1 cellular context compared by ENCODE assay signal in the genomic region with DNA sequence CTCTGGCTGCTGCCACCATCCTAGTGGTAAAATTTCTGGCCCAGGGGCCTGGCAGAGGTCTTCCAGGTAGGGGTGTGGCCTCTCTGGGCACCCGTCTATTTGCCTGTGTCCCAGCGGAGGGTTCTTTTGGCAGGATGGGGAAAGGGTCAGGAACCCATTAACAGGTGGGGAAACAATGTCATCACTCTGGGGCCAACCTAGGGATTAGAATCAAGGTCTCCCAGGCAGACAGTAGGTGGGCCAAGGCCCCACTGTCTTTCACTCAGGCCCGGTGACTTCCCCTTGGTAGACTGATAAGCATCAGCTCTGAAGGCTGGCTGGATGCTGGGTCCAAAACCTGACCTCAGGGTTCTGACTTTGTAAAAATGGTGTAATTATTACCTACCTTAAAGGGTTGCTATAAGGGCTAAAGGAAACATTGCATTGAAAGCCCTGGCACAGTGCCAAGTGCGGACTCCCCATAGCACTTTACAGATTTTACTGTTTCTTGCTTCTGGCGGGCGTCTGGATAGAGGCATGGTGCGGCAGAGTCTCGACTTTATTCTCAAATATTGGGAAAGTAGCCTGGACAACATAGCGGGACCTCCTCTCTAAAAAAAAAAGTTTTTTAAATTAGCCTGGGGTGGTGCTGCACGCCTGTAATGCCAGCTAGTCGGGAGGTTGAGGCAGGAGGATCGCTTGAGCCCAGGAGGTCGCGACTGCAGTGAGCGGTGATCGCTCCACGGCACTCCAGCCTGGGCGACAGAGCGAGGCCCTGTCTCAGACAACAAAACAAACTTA.
TF ChIP-seq lines count a peak whose summit lies in the region.

No MANE protein-coding gene starts in this region.

TF ChIP-seq in HepG2, 621 proteins besides CTCF, POLR2A, EP300 and RAD21 (continued from another document and continues in another):
- TF ChIP-seq, protein P1, sequence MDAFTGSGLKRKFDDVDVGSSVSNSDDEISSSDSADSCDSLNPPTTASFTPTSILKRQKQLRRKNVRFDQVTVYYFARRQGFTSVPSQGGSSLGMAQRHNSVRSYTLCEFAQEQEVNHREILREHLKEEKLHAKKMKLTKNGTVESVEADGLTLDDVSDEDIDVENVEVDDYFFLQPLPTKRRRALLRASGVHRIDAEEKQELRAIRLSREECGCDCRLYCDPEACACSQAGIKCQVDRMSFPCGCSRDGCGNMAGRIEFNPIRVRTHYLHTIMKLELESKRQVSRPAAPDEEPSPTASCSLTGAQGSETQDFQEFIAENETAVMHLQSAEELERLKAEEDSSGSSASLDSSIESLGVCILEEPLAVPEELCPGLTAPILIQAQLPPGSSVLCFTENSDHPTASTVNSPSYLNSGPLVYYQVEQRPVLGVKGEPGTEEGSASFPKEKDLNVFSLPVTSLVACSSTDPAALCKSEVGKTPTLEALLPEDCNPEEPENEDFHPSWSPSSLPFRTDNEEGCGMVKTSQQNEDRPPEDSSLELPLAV (CRISPR knock-in tag; conservative IDR thresholded peaks at IDR 0.05; ENCODE audit: low read depth): no peak
- TF ChIP-seq GLI4 (CRISPR knock-in tag; IDR thresholded peaks at IDR 0.05; ENCODE audit: borderline replicate concordance): no peak
- TF ChIP-seq ZNF251 (CRISPR knock-in tag; IDR thresholded peaks at IDR 0.05): no peak
- TF ChIP-seq FOXP1 (IDR thresholded peaks at IDR 0.05): no peak
- no peak for TF ChIP-seq FOXP1 (CRISPR knock-in tag; IDR thresholded peaks at IDR 0.05)
- TF ChIP-seq MEIS1 (CRISPR knock-in tag; IDR thresholded peaks at IDR 0.05; ENCODE audit: borderline replicate concordance): peak; percentile 78; the same call in 1 of the 2 replicates
- TF ChIP-seq, protein P2, sequence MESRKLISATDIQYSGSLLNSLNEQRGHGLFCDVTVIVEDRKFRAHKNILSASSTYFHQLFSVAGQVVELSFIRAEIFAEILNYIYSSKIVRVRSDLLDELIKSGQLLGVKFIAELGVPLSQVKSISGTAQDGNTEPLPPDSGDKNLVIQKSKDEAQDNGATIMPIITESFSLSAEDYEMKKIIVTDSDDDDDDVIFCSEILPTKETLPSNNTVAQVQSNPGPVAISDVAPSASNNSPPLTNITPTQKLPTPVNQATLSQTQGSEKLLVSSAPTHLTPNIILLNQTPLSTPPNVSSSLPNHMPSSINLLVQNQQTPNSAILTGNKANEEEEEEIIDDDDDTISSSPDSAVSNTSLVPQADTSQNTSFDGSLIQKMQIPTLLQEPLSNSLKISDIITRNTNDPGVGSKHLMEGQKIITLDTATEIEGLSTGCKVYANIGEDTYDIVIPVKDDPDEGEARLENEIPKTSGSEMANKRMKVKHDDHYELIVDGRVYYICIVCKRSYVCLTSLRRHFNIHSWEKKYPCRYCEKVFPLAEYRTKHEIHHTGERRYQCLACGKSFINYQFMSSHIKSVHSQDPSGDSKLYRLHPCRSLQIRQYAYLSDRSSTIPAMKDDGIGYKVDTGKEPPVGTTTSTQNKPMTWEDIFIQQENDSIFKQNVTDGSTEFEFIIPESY (CRISPR knock-in tag; IDR thresholded peaks at IDR 0.05): no peak
- TF ChIP-seq ZBTB21 (CRISPR knock-in tag; IDR thresholded peaks at IDR 0.05): 0 out of 2 replicates have a peak, but pooled peaks have one; percentile 24
- TF ChIP-seq, protein P3, sequence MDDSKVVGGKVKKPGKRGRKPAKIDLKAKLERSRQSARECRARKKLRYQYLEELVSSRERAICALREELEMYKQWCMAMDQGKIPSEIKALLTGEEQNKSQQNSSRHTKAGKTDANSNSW (CRISPR knock-in tag; IDR thresholded peaks at IDR 0.05; ENCODE audit: borderline replicate concordance): no peak
- TF ChIP-seq, protein P4, sequence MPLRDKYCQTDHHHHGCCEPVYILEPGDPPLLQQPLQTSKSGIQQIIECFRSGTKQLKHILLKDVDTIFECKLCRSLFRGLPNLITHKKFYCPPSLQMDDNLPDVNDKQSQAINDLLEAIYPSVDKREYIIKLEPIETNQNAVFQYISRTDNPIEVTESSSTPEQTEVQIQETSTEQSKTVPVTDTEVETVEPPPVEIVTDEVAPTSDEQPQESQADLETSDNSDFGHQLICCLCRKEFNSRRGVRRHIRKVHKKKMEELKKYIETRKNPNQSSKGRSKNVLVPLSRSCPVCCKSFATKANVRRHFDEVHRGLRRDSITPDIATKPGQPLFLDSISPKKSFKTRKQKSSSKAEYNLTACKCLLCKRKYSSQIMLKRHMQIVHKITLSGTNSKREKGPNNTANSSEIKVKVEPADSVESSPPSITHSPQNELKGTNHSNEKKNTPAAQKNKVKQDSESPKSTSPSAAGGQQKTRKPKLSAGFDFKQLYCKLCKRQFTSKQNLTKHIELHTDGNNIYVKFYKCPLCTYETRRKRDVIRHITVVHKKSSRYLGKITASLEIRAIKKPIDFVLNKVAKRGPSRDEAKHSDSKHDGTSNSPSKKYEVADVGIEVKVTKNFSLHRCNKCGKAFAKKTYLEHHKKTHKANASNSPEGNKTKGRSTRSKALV (CRISPR knock-in tag; IDR thresholded peaks at IDR 0.05): no peak
- peak; percentile 75 for TF ChIP-seq PPARG (CRISPR knock-in tag; conservative IDR thresholded peaks at IDR 0.05)
- no peak for TF ChIP-seq RBAK (CRISPR knock-in tag; IDR thresholded peaks at IDR 0.05)
- TF ChIP-seq KDM3A (CRISPR knock-in tag; IDR thresholded peaks at IDR 0.05; ENCODE audit: low read depth): 0 out of 2 replicates have a peak, but pooled peaks have one; percentile 29
- TF ChIP-seq ZNF367 (CRISPR knock-in tag; IDR thresholded peaks at IDR 0.05; ENCODE audit: borderline replicate concordance): no peak
- TF ChIP-seq GTF3A (CRISPR knock-in tag; conservative IDR thresholded peaks at IDR 0.05): no peak
- 0 out of 2 replicates have a peak, but pooled peaks have one; percentile 3 for TF ChIP-seq ZNF777 (CRISPR knock-in tag; IDR thresholded peaks at IDR 0.05)
- no peak; the same call in 1 of the 2 replicates for TF ChIP-seq POLR2AphosphoS5 (IDR thresholded peaks at IDR 0.05; ENCODE audit: low read depth, low read length)
- TF ChIP-seq ARID2 (CRISPR knock-in tag; IDR thresholded peaks at IDR 0.05; ENCODE audit: borderline replicate concordance): no peak
- TF ChIP-seq ZNF7 (CRISPR knock-in tag; IDR thresholded peaks at IDR 0.05): no peak
- no peak for TF ChIP-seq ZFP82 (CRISPR knock-in tag; IDR thresholded peaks at IDR 0.05; ENCODE audit: borderline replicate concordance)
- TF ChIP-seq SALL1 (CRISPR knock-in tag; IDR thresholded peaks at IDR 0.05): peak; percentile 35
- TF ChIP-seq KAT7 (CRISPR knock-in tag; IDR thresholded peaks at IDR 0.05; ENCODE audit: borderline replicate concordance): 0 out of 2 replicates have a peak, but pooled peaks have one; percentile 35
- TF ChIP-seq ESRRA (CRISPR knock-in tag; IDR thresholded peaks at IDR 0.05; ENCODE audit: low read depth): 0 out of 2 replicates have a peak, but pooled peaks have one; percentile 18
- no peak for TF ChIP-seq ZSCAN12 (CRISPR knock-in tag; IDR thresholded peaks at IDR 0.05)
- no peak for TF ChIP-seq ZNF772 (CRISPR knock-in tag; IDR thresholded peaks at IDR 0.05)
- TF ChIP-seq SP1 (IDR thresholded peaks at IDR 0.05): no peak
- no peak for TF ChIP-seq SP1 (CRISPR knock-in tag; IDR thresholded peaks at IDR 0.05)
- TF ChIP-seq, protein P5, sequence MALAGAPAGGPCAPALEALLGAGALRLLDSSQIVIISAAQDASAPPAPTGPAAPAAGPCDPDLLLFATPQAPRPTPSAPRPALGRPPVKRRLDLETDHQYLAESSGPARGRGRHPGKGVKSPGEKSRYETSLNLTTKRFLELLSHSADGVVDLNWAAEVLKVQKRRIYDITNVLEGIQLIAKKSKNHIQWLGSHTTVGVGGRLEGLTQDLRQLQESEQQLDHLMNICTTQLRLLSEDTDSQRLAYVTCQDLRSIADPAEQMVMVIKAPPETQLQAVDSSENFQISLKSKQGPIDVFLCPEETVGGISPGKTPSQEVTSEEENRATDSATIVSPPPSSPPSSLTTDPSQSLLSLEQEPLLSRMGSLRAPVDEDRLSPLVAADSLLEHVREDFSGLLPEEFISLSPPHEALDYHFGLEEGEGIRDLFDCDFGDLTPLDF (CRISPR knock-in tag; IDR thresholded peaks at IDR 0.05): no peak; the same call in 1 of the 2 replicates
- peak; percentile 13; the same call in 1 of the 2 replicates for TF ChIP-seq HMG20B (CRISPR knock-in tag; conservative IDR thresholded peaks at IDR 0.05)
- TF ChIP-seq, protein P6, sequence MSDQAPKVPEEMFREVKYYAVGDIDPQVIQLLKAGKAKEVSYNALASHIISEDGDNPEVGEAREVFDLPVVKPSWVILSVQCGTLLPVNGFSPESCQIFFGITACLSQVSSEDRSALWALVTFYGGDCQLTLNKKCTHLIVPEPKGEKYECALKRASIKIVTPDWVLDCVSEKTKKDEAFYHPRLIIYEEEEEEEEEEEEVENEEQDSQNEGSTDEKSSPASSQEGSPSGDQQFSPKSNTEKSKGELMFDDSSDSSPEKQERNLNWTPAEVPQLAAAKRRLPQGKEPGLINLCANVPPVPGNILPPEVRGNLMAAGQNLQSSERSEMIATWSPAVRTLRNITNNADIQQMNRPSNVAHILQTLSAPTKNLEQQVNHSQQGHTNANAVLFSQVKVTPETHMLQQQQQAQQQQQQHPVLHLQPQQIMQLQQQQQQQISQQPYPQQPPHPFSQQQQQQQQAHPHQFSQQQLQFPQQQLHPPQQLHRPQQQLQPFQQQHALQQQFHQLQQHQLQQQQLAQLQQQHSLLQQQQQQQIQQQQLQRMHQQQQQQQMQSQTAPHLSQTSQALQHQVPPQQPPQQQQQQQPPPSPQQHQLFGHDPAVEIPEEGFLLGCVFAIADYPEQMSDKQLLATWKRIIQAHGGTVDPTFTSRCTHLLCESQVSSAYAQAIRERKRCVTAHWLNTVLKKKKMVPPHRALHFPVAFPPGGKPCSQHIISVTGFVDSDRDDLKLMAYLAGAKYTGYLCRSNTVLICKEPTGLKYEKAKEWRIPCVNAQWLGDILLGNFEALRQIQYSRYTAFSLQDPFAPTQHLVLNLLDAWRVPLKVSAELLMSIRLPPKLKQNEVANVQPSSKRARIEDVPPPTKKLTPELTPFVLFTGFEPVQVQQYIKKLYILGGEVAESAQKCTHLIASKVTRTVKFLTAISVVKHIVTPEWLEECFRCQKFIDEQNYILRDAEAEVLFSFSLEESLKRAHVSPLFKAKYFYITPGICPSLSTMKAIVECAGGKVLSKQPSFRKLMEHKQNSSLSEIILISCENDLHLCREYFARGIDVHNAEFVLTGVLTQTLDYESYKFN (CRISPR knock-in tag; conservative IDR thresholded peaks at IDR 0.05): peak; percentile 76; the same call in 1 of the 2 replicates
- no peak for TF ChIP-seq MTF1 (CRISPR knock-in tag; IDR thresholded peaks at IDR 0.05)
- TF ChIP-seq ZEB1 (IDR thresholded peaks at IDR 0.05; ENCODE audit: insufficient replicate concordance, low read depth): peak; percentile 24
- no peak for TF ChIP-seq ZNF30 (CRISPR knock-in tag; IDR thresholded peaks at IDR 0.05)
- TF ChIP-seq, protein P7, sequence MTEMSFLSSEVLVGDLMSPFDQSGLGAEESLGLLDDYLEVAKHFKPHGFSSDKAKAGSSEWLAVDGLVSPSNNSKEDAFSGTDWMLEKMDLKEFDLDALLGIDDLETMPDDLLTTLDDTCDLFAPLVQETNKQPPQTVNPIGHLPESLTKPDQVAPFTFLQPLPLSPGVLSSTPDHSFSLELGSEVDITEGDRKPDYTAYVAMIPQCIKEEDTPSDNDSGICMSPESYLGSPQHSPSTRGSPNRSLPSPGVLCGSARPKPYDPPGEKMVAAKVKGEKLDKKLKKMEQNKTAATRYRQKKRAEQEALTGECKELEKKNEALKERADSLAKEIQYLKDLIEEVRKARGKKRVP (CRISPR knock-in tag; IDR thresholded peaks at IDR 0.05): peak in 1 of 2 experiments; percentile 68; a peak in 1 of 4 replicates
- TF ChIP-seq, protein P8, sequence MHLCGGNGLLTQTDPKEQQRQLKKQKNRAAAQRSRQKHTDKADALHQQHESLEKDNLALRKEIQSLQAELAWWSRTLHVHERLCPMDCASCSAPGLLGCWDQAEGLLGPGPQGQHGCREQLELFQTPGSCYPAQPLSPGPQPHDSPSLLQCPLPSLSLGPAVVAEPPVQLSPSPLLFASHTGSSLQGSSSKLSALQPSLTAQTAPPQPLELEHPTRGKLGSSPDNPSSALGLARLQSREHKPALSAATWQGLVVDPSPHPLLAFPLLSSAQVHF (CRISPR knock-in tag; IDR thresholded peaks at IDR 0.05): 0 out of 2 replicates have a peak, but pooled peaks have one; percentile 36
- no peak for TF ChIP-seq ZZZ3 (CRISPR knock-in tag; IDR thresholded peaks at IDR 0.05; ENCODE audit: borderline replicate concordance)
- no peak for TF ChIP-seq SP2 (CRISPR knock-in tag; IDR thresholded peaks at IDR 0.05)
- TF ChIP-seq GABPA (IDR thresholded peaks at IDR 0.05; ENCODE audit: low read depth, low read length): no peak
- TF ChIP-seq GABPA (CRISPR knock-in tag; IDR thresholded peaks at IDR 0.05; ENCODE audit: low read depth): 0 out of 2 replicates have a peak, but pooled peaks have one; percentile 30
- TF ChIP-seq HOXA3 (CRISPR knock-in tag; IDR thresholded peaks at IDR 0.05): peak; percentile 35; the same call in 1 of the 2 replicates
- no peak; the same call in 1 of the 2 replicates for TF ChIP-seq ZNF34 (CRISPR knock-in tag; IDR thresholded peaks at IDR 0.05; ENCODE audit: borderline replicate concordance)
- TF ChIP-seq, protein P9, sequence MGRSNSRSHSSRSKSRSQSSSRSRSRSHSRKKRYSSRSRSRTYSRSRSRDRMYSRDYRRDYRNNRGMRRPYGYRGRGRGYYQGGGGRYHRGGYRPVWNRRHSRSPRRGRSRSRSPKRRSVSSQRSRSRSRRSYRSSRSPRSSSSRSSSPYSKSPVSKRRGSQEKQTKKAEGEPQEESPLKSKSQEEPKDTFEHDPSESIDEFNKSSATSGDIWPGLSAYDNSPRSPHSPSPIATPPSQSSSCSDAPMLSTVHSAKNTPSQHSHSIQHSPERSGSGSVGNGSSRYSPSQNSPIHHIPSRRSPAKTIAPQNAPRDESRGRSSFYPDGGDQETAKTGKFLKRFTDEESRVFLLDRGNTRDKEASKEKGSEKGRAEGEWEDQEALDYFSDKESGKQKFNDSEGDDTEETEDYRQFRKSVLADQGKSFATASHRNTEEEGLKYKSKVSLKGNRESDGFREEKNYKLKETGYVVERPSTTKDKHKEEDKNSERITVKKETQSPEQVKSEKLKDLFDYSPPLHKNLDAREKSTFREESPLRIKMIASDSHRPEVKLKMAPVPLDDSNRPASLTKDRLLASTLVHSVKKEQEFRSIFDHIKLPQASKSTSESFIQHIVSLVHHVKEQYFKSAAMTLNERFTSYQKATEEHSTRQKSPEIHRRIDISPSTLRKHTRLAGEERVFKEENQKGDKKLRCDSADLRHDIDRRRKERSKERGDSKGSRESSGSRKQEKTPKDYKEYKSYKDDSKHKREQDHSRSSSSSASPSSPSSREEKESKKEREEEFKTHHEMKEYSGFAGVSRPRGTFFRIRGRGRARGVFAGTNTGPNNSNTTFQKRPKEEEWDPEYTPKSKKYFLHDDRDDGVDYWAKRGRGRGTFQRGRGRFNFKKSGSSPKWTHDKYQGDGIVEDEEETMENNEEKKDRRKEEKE (IDR thresholded peaks at IDR 0.05): no peak
- TF ChIP-seq ZNF766 (CRISPR knock-in tag; IDR thresholded peaks at IDR 0.05; ENCODE audit: borderline replicate concordance): 0 out of 2 replicates have a peak, but pooled peaks have one; percentile 37
- TF ChIP-seq, protein P10, sequence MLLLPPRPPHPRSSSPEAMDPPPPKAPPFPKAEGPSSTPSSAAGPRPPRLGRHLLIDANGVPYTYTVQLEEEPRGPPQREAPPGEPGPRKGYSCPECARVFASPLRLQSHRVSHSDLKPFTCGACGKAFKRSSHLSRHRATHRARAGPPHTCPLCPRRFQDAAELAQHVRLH (CRISPR knock-in tag; IDR thresholded peaks at IDR 0.05; ENCODE audit: borderline replicate concordance, low read depth): no peak
- no peak for TF ChIP-seq SMAD9 (CRISPR knock-in tag; IDR thresholded peaks at IDR 0.05)
- 0 out of 2 replicates have a peak, but pooled peaks have one; percentile 11 for TF ChIP-seq ZNF101 (CRISPR knock-in tag; IDR thresholded peaks at IDR 0.05; ENCODE audit: borderline replicate concordance, low read depth)
- TF ChIP-seq ZFYVE20 (CRISPR knock-in tag; IDR thresholded peaks at IDR 0.05; ENCODE audit: borderline replicate concordance, low read depth): no peak
- peak; percentile 74 for TF ChIP-seq SKI (IDR thresholded peaks at IDR 0.05; ENCODE audit: partially characterized antibody)
- TF ChIP-seq GATA4 (IDR thresholded peaks at IDR 0.05; ENCODE audit: borderline replicate concordance, low read depth): no peak
